Comparison of ENCODE assay signal across 9 cellular contexts in the genomic region with DNA sequence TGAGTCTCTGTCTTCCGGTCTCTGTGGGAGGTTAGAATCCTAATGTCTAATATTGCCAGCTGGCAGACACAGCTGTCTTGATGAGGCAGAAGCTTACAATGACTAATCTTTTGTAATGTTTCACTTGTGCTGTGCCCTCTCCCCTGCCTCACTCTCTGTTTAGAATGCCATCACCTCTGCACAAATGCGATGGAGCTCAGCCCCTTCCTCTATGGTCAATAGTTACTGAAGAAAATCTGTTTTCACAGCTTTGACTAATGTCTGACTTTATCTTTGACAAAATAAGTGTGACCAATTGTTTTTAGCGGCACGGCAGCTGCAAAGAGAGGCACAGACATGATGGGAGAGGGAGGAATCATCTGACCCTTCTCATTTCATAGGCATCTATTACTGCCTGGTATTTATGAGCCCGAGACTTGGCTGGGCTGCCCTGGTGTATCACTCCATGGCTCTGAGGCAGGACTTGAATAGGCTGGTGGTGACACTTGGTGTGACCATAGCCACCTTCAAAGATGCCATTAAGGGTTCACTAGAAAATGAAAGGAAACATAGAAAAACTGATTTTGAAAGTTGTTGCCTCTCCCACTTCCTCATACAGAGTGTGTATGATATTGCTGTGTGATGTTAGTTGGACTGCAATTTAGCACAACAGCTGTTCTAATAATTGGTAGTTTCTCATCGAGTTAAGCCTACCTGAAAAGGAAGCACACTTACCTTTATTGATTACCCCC.
DNase-seq lines count a peak whose midpoint lies in the region; ATAC-seq and TF ChIP-seq lines count a peak whose summit lies in the region.
"Had no signal": no experiment of that assay in that cellular context is flagged by ENCODE, and none has a peak within 500 bp of the region (broad histone marks: within the 10 kb centered on the region; RNA-seq: fewer than 3 reads in every experiment).

No MANE protein-coding gene starts in this region.

- peaks cover 0 to 9% of the 10 kb centered on the region in 2 donors for H3K27me3 ChIP-seq in Peyer's patch

- ATAC-seq in GM19467 (IDR thresholded peaks at IDR 0.05; ENCODE audit: unreplicated experiment) (peak; percentile 64), HG03196 (IDR thresholded peaks at IDR 0.05; ENCODE audit: unreplicated experiment) (peak; percentile 50), left lobe of liver (no peak)

- H3K36me3 ChIP-seq in Peyer's patch, result no peaks in the 10 kb centered on the region

- TF ChIP-seq POLR2A in Peyer's patch (IDR thresholded peaks at IDR 0.05), result no peak

- H3K4me3 Mint-ChIP-seq in chondrocyte (ENCODE audit: unreplicated experiment) (no peak overlapping the region), immature natural killer cell (no peak overlapping the region)

- H3K9me3 ChIP-seq in Peyer's patch, result no peaks in the 10 kb centered on the region

- H3K9me3 Mint-ChIP-seq in chondrocyte (ENCODE audit: low read depth) (peaks cover 36% of the 10 kb centered on the region), immature natural killer cell (peaks cover 6 to 15% (median 8%) of the 10 kb centered on the region in 6 donors)

- peaks cover 7% of the 10 kb centered on the region for H3K36me3 Mint-ChIP-seq in chondrocyte (ENCODE audit: low read depth)
- peaks cover 0 to 5% (median 4%) of the 10 kb centered on the region in 3 donors for H3K36me3 Mint-ChIP-seq in immature natural killer cell

- no peaks in the 10 kb centered on the region for H3K4me1 ChIP-seq in Peyer's patch

- H3K4me1 Mint-ChIP-seq in chondrocyte (ENCODE audit: low read depth), result peaks cover 4% of the 10 kb centered on the region
- peaks cover 19 to 21% of the 10 kb centered on the region in 2 donors for H3K4me1 Mint-ChIP-seq in immature natural killer cell

- peak; percentile 34 for DNase-seq in GM12864 (ENCODE audit: low read depth)
- DNase-seq in chondrocyte (ENCODE audit: low spot score), result no peak
- no peak for DNase-seq in DMS79 treated with DMSO at 0.1 percent for 48 hours (lab: John Stamatoyannopoulos, UW)
- no peak for DNase-seq in Peyer's patch
- no peak for DNase-seq in left lobe of liver (ENCODE audit: low spot score)
- no peak for DNase-seq in immature natural killer cell
- DNase-seq: DMS153 had no signal

- H3K27ac Mint-ChIP-seq in chondrocyte (ENCODE audit: unreplicated experiment) (peak overlapping the region; percentile 10), immature natural killer cell (peak overlapping the region in 1 of 6 donors; percentile 6)

- no peak overlapping the region for H3K27ac ChIP-seq in Peyer's patch

- peaks cover 16% of the 10 kb centered on the region for H3K27me3 Mint-ChIP-seq in chondrocyte (ENCODE audit: low read depth)
- H3K27me3 Mint-ChIP-seq in immature natural killer cell (ENCODE audit: low read depth in 3 of 3), result peaks cover 13 to 30% (median 20%) of the 10 kb centered on the region in 3 donors

- H3K4me3 ChIP-seq in GM12864 (ENCODE audit: low read depth, low read length) (no peak overlapping the region; the same call in none of the 2 replicates), Peyer's patch (no peak overlapping the region)

- no peak for TF ChIP-seq CTCF in GM12864 (IDR thresholded peaks at IDR 0.05; ENCODE audit: low read depth, low read length, missing control alignments)
- TF ChIP-seq CTCF in chondrocyte (IDR thresholded peaks at IDR 0.05), result no peak
- TF ChIP-seq CTCF in Peyer's patch (IDR thresholded peaks at IDR 0.05), result no peak
